ENCODE assay signal across 11 cellular contexts in the genomic region with DNA sequence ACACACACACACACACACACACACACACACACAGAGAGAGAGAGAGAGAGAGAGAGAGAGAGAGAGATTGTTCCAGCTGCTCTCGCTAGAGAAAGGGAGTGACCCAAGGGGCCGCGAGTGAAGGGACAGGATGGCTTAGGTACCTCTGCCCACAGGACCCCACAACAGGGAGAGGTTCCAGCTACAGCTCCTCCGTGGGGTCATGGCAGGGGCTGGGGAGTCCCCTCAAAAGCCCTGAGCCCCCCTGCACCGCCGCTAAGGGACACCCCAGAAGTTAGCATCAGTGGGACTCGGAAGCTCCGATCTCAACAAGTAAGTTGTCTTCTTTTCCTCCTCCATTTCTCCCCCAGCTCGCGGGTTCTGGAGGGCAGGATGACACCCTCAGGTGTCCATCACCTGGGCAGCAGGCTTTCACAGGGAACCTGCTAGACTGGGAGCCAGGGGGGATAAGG. TPM values are rescaled to one million over a fixed set of nuclear protein-coding genes. Genes with fewer than 3 reads are reported as not detected.
DNase-seq lines count a peak whose midpoint lies in the region; ATAC-seq lines count a peak whose summit lies in the region.
"Had no signal": no experiment of that assay in that cellular context is flagged by ENCODE, and none has a peak within 500 bp of the region (broad histone marks: within the 10 kb centered on the region; RNA-seq: fewer than 3 reads in every experiment).

No MANE protein-coding gene starts in this region.

- H3K27me3 ChIP-seq in iPS-18a (ENCODE audit: control insufficient read depth, insufficient read depth, low read length), result peaks cover 84% of the 10 kb centered on the region

- H3K4me3 Mint-ChIP-seq in activated naive CD8-positive, alpha-beta T cell treated with anti-CD3 and anti-CD28 coated beads, Interleukin-2, amount 10 ng/mL, durations not matched to agents 7 days and 5 days, result peak overlapping the region; percentile 30

- peak; percentile 24 for DNase-seq in ELF-1 (ENCODE audit: low read depth, low spot score)
- DNase-seq in activated naive CD8-positive, alpha-beta T cell treated with anti-CD3 and anti-CD28 coated beads, Interleukin-2, amount 10 ng/mL, durations not matched to agents 7 days and 5 days, result no peak
- DNase-seq in sciatic nerve (ENCODE audit: low spot score), result no peak
- DNase-seq in NCI-H345 treated with DMSO at 0.1 percent for 48 hours (lab: John Stamatoyannopoulos, UW; ENCODE audit: unreplicated experiment), result no peak
- no peak for DNase-seq in NOMO-1 (lab: John Stamatoyannopoulos, UW; ENCODE audit: unreplicated experiment in 2 of 2)
- no peak for DNase-seq in effector CD4-positive, alpha-beta T cell
- DNase-seq: NCI-H1930 had no signal

- H3K4me1 ChIP-seq in iPS-18a (ENCODE audit: control insufficient read depth, low read depth, low read length), result peaks cover 7% of the 10 kb centered on the region

- no peaks in the 10 kb centered on the region for H3K36me3 ChIP-seq in iPS-18a (ENCODE audit: control insufficient read depth, low read depth, low read length)

- H3K4me3 ChIP-seq in iPS-18a (ENCODE audit: low read length), result peak overlapping the region; percentile 51

- no peaks in the 10 kb centered on the region for H3K9me3 Mint-ChIP-seq in activated naive CD8-positive, alpha-beta T cell treated with anti-CD3 and anti-CD28 coated beads, Interleukin-2, amount 10 ng/mL, durations not matched to agents 7 days and 5 days

- H3K9ac ChIP-seq in iPS-18a (ENCODE audit: low read length), result no peak overlapping the region

- H3K9me3 ChIP-seq in iPS-18a (ENCODE audit: control insufficient read depth, low read depth, low read length), result no peaks in the 10 kb centered on the region

- no peaks in the 10 kb centered on the region for H3K36me3 Mint-ChIP-seq in activated naive CD8-positive, alpha-beta T cell treated with anti-CD3 and anti-CD28 coated beads, Interleukin-2, amount 10 ng/mL, durations not matched to agents 7 days and 5 days

- peaks cover 54% of the 10 kb centered on the region for H3K27me3 Mint-ChIP-seq in activated naive CD8-positive, alpha-beta T cell treated with anti-CD3 and anti-CD28 coated beads, Interleukin-2, amount 10 ng/mL, durations not matched to agents 7 days and 5 days

- no peak for ATAC-seq in activated naive CD8-positive, alpha-beta T cell treated with anti-CD3 and anti-CD28 coated beads, Interleukin-2, amount 10 ng/mL, durations not matched to agents 7 days and 5 days (ENCODE audit: low read depth)
- ATAC-seq in sciatic nerve (peak; percentile 25), GM19467 (IDR thresholded peaks at IDR 0.05; ENCODE audit: unreplicated experiment) (no peak)

- intact Hi-C loops in sciatic nerve (cut with DNase I), result no loop called here

- H3K27ac Mint-ChIP-seq in activated naive CD8-positive, alpha-beta T cell treated with anti-CD3 and anti-CD28 coated beads, Interleukin-2, amount 10 ng/mL, durations not matched to agents 7 days and 5 days, result no peak overlapping the region

- peaks cover 13% of the 10 kb centered on the region for H3K4me1 Mint-ChIP-seq in activated naive CD8-positive, alpha-beta T cell treated with anti-CD3 and anti-CD28 coated beads, Interleukin-2, amount 10 ng/mL, durations not matched to agents 7 days and 5 days

- H3K27ac ChIP-seq in iPS-18a (ENCODE audit: low read length), result no peak overlapping the region
- H3K27ac ChIP-seq: SK-N-MC had no signal

- POLR2A ChIA-PET in activated naive CD8-positive, alpha-beta T cell treated with anti-CD3 and anti-CD28 coated beads, Interleukin-2, amount 10 ng/mL, durations not matched to agents 7 days and 5 days (lab: Charles Lee), result no interaction called here

RNA-seq across cellular contexts. Expression of a gene that starts 0.3 kb away (rescaled TPM):
- total RNA-seq in activated naive CD8-positive, alpha-beta T cell treated with anti-CD3 and anti-CD28 coated beads, Interleukin-2, amount 10 ng/mL, durations not matched to agents 7 days and 5 days, result under 1 TPM; 0.17 to 0.20 TPM
- total RNA-seq in sciatic nerve, result 2.5 TPM
- total RNA-seq: myocyte had no signal

RNA-seq across cellular contexts. Expression of a gene that starts 24.3 kb away (rescaled TPM):
- total RNA-seq in activated naive CD8-positive, alpha-beta T cell treated with anti-CD3 and anti-CD28 coated beads, Interleukin-2, amount 10 ng/mL, durations not matched to agents 7 days and 5 days, result under 1 TPM in 1 of 2 experiments, not detected in 1; 0.14 TPM
- total RNA-seq in sciatic nerve, result 0.13 TPM

RNA-seq across cellular contexts. Expression of a gene that starts 51.2 kb away (rescaled TPM):
- total RNA-seq in activated naive CD8-positive, alpha-beta T cell treated with anti-CD3 and anti-CD28 coated beads, Interleukin-2, amount 10 ng/mL, durations not matched to agents 7 days and 5 days, result not detected
- total RNA-seq in sciatic nerve, result not detected
